25 cellular contexts compared by ENCODE assay signal in the genomic region with DNA sequence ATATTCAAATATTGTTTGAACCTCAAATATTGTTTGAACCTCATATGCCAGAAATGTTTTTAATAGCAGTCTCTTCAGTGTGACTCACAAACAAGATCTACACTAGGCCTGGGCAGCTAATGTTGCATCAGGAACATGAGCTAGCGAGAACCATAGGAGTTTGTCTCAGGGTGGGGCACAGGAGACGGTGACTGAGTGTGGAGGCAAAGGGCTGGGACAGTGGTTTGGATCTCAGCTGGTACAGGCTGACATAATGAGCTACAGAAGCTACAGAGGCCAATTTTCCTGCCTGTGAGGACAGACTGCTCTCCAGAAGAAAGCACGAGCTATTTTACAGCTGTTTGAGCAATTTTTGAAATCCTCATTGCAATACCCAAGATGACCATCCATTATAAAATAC.
DNase-seq lines count a peak whose midpoint lies in the region; ATAC-seq and TF ChIP-seq lines count a peak whose summit lies in the region.
"Had no signal": no experiment of that assay in that cellular context is flagged by ENCODE, and none has a peak within 500 bp of the region (broad histone marks: within the 10 kb centered on the region; RNA-seq: fewer than 3 reads in every experiment).

No MANE protein-coding gene starts in this region.

- WGBS in heart left ventricle, 4 donors = 61 to 71% (median 63%) methylated on average over 3 of the region's 3 CpGs

- H3K9me3 ChIP-seq in heart left ventricle (no peaks in the 10 kb centered on the region), right atrium auricular region (no peaks in the 10 kb centered on the region), PC-3 (ENCODE audit: low read length) (no peaks in the 10 kb centered on the region)
- H3K9me3 ChIP-seq: BLaER1, Peyer's patch, SJCRH30 had no signal

- TF ChIP-seq CTCF in heart left ventricle (IDR thresholded peaks at IDR 0.05) (peak in 1 of 12 donors; percentile 14), right atrium auricular region (IDR thresholded peaks at IDR 0.05) (no peak), PC-3 (conservative IDR thresholded peaks at IDR 0.05; ENCODE audit: low read depth, low read length) (no peak)

- H3F3A ChIP-seq in PC-3 (ENCODE audit: low read length, unreplicated experiment) = no peaks in the 10 kb centered on the region

- CTCF ChIA-PET in PC-3 (lab: Charles Lee) = no interaction called here

- DNase-seq in heart left ventricle (no peak), right atrium auricular region (ENCODE audit: low spot score) (no peak), PC-3 (peak; percentile 33), sciatic nerve (ENCODE audit: low spot score) (no peak), germinal center (ENCODE audit: low spot score) (no peak), SIG-M5 treated with dmso at 0.1 percent for 504 hours (lab: John Stamatoyannopoulos, UW; ENCODE audit: unreplicated experiment) (no peak)
- no peak for DNase-seq in activated naive CD4-positive, alpha-beta T cell treated with Interleukin-2 at 50 U/mL for 16 hours
- DNase-seq: CD4-positive, CD25-positive, alpha-beta regulatory T cell; DMS53; GOT3; HCEC 1CT; IMR-90; KG1; NCI-H1092; NCI-H1417 treated with DMSO at 0.1 percent for 48 hours; NCI-H1694 treated with DMSO at 0.1 percent for 48 hours; NCI-H2081; NCI-H226; NCI-H510A; NCI-H69; Peyer's patch; SJCRH30 had no signal

- no peak overlapping the region for H2AFZ ChIP-seq in PC-3 (ENCODE audit: low read length)

- no peak overlapping the region for H3K9ac ChIP-seq in PC-3 (ENCODE audit: low read length)
- H3K9ac ChIP-seq: BLaER1 had no signal

- H3K27me3 ChIP-seq in heart left ventricle = peaks cover 0 to 7% (median 0%) of the 10 kb centered on the region in 9 donors
- no peaks in the 10 kb centered on the region for H3K27me3 ChIP-seq in right atrium auricular region
- no peaks in the 10 kb centered on the region for H3K27me3 ChIP-seq in PC-3 (ENCODE audit: low read length)
- H3K27me3 ChIP-seq: BLaER1, Peyer's patch had no signal

- peak in 3 of 4 donors; percentile 22 to 86 (median 70) for ATAC-seq in heart left ventricle
- ATAC-seq in PC-3 = peak; percentile 27; the same call in 1 of the 2 replicates
- peak; percentile 58 for ATAC-seq in esophagus mucosa
- peak; percentile 51 for ATAC-seq in sciatic nerve
- ATAC-seq: SK-N-SH treated with all-trans-retinoic acid at 6 μM for 48 hours had no signal

- H3K4me3 ChIP-seq in heart left ventricle (no peak overlapping the region), right atrium auricular region (no peak overlapping the region), PC-3 (ENCODE audit: low read length) (no peak overlapping the region)
- H3K4me3 ChIP-seq: BLaER1, Peyer's patch, SJCRH30 had no signal

- no peaks in the 10 kb centered on the region for H3K79me2 ChIP-seq in PC-3 (ENCODE audit: low read length)

- H3K4me2 ChIP-seq in PC-3 (ENCODE audit: low read length) = no peak overlapping the region
- H3K4me2 ChIP-seq: BLaER1 had no signal

- POLR2A ChIA-PET in PC-3 (lab: Charles Lee; ENCODE audit: unreplicated experiment) = no interaction called here

- intact Hi-C loops in heart left ventricle (cut with DNase I) (no loop called here), PC-3 (cut with micrococcal nuclease) (loop anchor here (10.0 kb wide), 3 partner anchors 346 to 1656 kb away; no protein-coding TSS in a partner anchor), sciatic nerve (cut with DNase I) (no loop called here)

- H3K36me3 ChIP-seq in heart left ventricle = no peaks in the 10 kb centered on the region
- no peaks in the 10 kb centered on the region for H3K36me3 ChIP-seq in right atrium auricular region
- H3K36me3 ChIP-seq in PC-3 (ENCODE audit: low read depth, low read length) = no peaks in the 10 kb centered on the region
- H3K36me3 ChIP-seq: BLaER1, Peyer's patch, SJCRH30 had no signal

- no peak for TF ChIP-seq POLR2A in heart left ventricle (IDR thresholded peaks at IDR 0.05)

- H3K9me2 ChIP-seq in PC-3 (replicated peaks; ENCODE audit: low read length) = no peaks in the 10 kb centered on the region

- H3K4me1 ChIP-seq in heart left ventricle (no peaks in the 10 kb centered on the region), right atrium auricular region (no peaks in the 10 kb centered on the region), PC-3 (ENCODE audit: insufficient read depth, low read length) (no peaks in the 10 kb centered on the region)
- H3K4me1 ChIP-seq: BLaER1, Peyer's patch, SJCRH30 had no signal

- BruUV-seq in PC-3 (replicated peaks; lab: Mats Ljungman, UMichigan) = no TSS peak

- no peaks in the 10 kb centered on the region for H4K20me1 ChIP-seq in PC-3 (ENCODE audit: low read length)
- H4K20me1 ChIP-seq: BLaER1 had no signal

- H3K27ac ChIP-seq in heart left ventricle (no peak overlapping the region), right atrium auricular region (no peak overlapping the region), PC-3 (ENCODE audit: low read length) (no peak overlapping the region)
- H3K27ac ChIP-seq: BLaER1, Peyer's patch, SJCRH30 had no signal
